17 cellular contexts compared by ENCODE assay signal in genomic region chr5:16994576-16994975, GRCh38. TPM values are rescaled to one million over a fixed set of nuclear protein-coding genes. Genes with fewer than 3 reads are reported as not detected.
DNase-seq lines count a peak whose midpoint lies in the region; ATAC-seq and TF ChIP-seq lines count a peak whose summit lies in the region.
"Had no signal": no experiment of that assay in that cellular context is flagged by ENCODE, and none has a peak within 500 bp of the region (broad histone marks: within the 10 kb centered on the region; RNA-seq: fewer than 3 reads in every experiment).

No MANE protein-coding gene starts in this region.

- peaks cover 10% of the 10 kb centered on the region for H3K27me3 Mint-ChIP-seq in neural progenitor cell (ENCODE audit: insufficient read depth, low read depth)
- H3K27me3 Mint-ChIP-seq: activated naive CD4-positive, alpha-beta T cell treated with anti-CD3 and anti-CD28 coated beads, Interleukin-2, amount 10 ng/mL, durations not matched to agents 7 days and 5 days had no signal

- POLR2A ChIA-PET in Panc1 (lab: Charles Lee): no interaction called here

- CTCF ChIA-PET in Panc1 (lab: Charles Lee): no interaction called here

- no peak overlapping the region for H3K9ac ChIP-seq in fibroblast of lung (ENCODE audit: insufficient read depth, low read length)
- no peak overlapping the region for H3K9ac ChIP-seq in neural progenitor cell

- H2AFZ ChIP-seq in fibroblast of lung (ENCODE audit: low read length) (peak overlapping the region; percentile 79), neural progenitor cell (replicated peaks) (no peak overlapping the region)

- in situ Hi-C loops in Panc1 (cut with HindIII; ENCODE audit: low pct_unique_long_range_greater_than_20kb, low sequenced_read_pairs): no loop called here

- intact Hi-C loops in Panc1 (cut with micrococcal nuclease; ENCODE audit: unreplicated experiment): loop anchor here (1.0 kb wide), 1 partner anchor 14 kb away; no protein-coding TSS in a partner anchor
- intact Hi-C loops in upper lobe of right lung (cut with DNase I): no loop called here

- H3K4me3 Mint-ChIP-seq in neural progenitor cell: peak overlapping the region; percentile 30
- H3K4me3 Mint-ChIP-seq: activated CD4-positive, alpha-beta T cell treated with anti-CD3 and anti-CD28 coated beads, Interleukin-2, amount 10 ng/mL, durations not matched to agents 24 days and 14 days; activated naive CD4-positive, alpha-beta T cell treated with anti-CD3 and anti-CD28 coated beads, Interleukin-2, amount 10 ng/mL, durations not matched to agents 7 days and 5 days; naive B cell had no signal

- ATAC-seq in Panc1 (peak; percentile 81), HG03135 (IDR thresholded peaks at IDR 0.05; ENCODE audit: unreplicated experiment) (no peak), HG02610 (IDR thresholded peaks at IDR 0.05; ENCODE audit: unreplicated experiment) (no peak), GM19463 (IDR thresholded peaks at IDR 0.05; ENCODE audit: unreplicated experiment) (no peak), upper lobe of right lung (no peak)

- H3K79me2 ChIP-seq in fibroblast of lung (ENCODE audit: control insufficient read depth, insufficient read depth, low read length) (no peaks in the 10 kb centered on the region), neural progenitor cell (ENCODE audit: low read depth) (no peaks in the 10 kb centered on the region)

- peaks cover 15% of the 10 kb centered on the region for H3K4me1 ChIP-seq in Panc1 (ENCODE audit: control insufficient read depth, insufficient read depth, low read length)
- H3K4me1 ChIP-seq in fibroblast of lung (ENCODE audit: control insufficient read depth, extremely low read depth, insufficient read depth, low read length): peaks cover 5% of the 10 kb centered on the region
- peaks cover 18% of the 10 kb centered on the region for H3K4me1 ChIP-seq in neural progenitor cell
- H3K4me1 ChIP-seq in upper lobe of right lung: peaks cover 9% of the 10 kb centered on the region
- H3K4me1 ChIP-seq: esophagus squamous epithelium had no signal

- no peak for TF ChIP-seq CTCF in Panc1 (IDR thresholded peaks at IDR 0.05)
- no peak for TF ChIP-seq CTCF in fibroblast of lung (conservative IDR thresholded peaks at IDR 0.05 in 1 of 2, IDR thresholded peaks at IDR 0.05 in 1 of 2; ENCODE audit: low read depth in 1 of 2, low read length in 2 of 2)
- TF ChIP-seq CTCF in neural progenitor cell (IDR thresholded peaks at IDR 0.05): no peak
- no peak for TF ChIP-seq CTCF in upper lobe of right lung (IDR thresholded peaks at IDR 0.05)

- H3K27me3 ChIP-seq in Panc1 (ENCODE audit: control insufficient read depth, insufficient read depth, low read length): no peaks in the 10 kb centered on the region
- H3K27me3 ChIP-seq in fibroblast of lung (ENCODE audit: control insufficient read depth, insufficient read depth, low read length): no peaks in the 10 kb centered on the region
- peaks cover 12% of the 10 kb centered on the region for H3K27me3 ChIP-seq in neural progenitor cell
- H3K27me3 ChIP-seq in upper lobe of right lung: no peaks in the 10 kb centered on the region
- H3K27me3 ChIP-seq: brain microvascular endothelial cell, esophagus squamous epithelium, stomach had no signal

- H3F3A ChIP-seq in neural progenitor cell (ENCODE audit: low read depth): peaks cover 19% of the 10 kb centered on the region

- no peaks in the 10 kb centered on the region for H3K36me3 Mint-ChIP-seq in neural progenitor cell
- H3K36me3 Mint-ChIP-seq: activated naive CD4-positive, alpha-beta T cell treated with anti-CD3 and anti-CD28 coated beads, Interleukin-2, amount 10 ng/mL, durations not matched to agents 7 days and 5 days; naive B cell had no signal

- peak overlapping the region; percentile 54; the same call in 1 of the 2 replicates for H3K27ac ChIP-seq in Panc1 (ENCODE audit: low read length)
- H3K27ac ChIP-seq in fibroblast of lung (ENCODE audit: insufficient read depth, low read length): no peak overlapping the region
- peak overlapping the region; percentile 42 for H3K27ac ChIP-seq in neural progenitor cell
- H3K27ac ChIP-seq in upper lobe of right lung: no peak overlapping the region
- H3K27ac ChIP-seq: esophagus squamous epithelium, stomach had no signal

- peaks cover 3% of the 10 kb centered on the region for H3K9me3 Mint-ChIP-seq in neural progenitor cell
- H3K9me3 Mint-ChIP-seq: activated CD4-positive, alpha-beta T cell treated with anti-CD3 and anti-CD28 coated beads, Interleukin-2, amount 10 ng/mL, durations not matched to agents 24 days and 14 days; activated naive CD4-positive, alpha-beta T cell treated with anti-CD3 and anti-CD28 coated beads, Interleukin-2, amount 10 ng/mL, durations not matched to agents 7 days and 5 days had no signal

- H3K36me3 ChIP-seq in Panc1 (ENCODE audit: control insufficient read depth, insufficient read depth, low read length): no peaks in the 10 kb centered on the region
- no peaks in the 10 kb centered on the region for H3K36me3 ChIP-seq in fibroblast of lung (ENCODE audit: control insufficient read depth, insufficient read depth, low read length)
- no peaks in the 10 kb centered on the region for H3K36me3 ChIP-seq in neural progenitor cell
- no peaks in the 10 kb centered on the region for H3K36me3 ChIP-seq in upper lobe of right lung
- H3K36me3 ChIP-seq: brain microvascular endothelial cell, esophagus squamous epithelium, stomach had no signal

- H3K4me3 ChIP-seq in Panc1 (ENCODE audit: low read depth in 2 of 2, low read length in 2 of 2) (no peak overlapping the region), fibroblast of lung (replicated peaks in 1 of 4; ENCODE audit: control extremely low read depth in 1 of 4, insufficient read depth in 1 of 4, low read depth in 3 of 4, low read length in 4 of 4) (no peak overlapping the region), neural progenitor cell (no peak overlapping the region), upper lobe of right lung (no peak overlapping the region)
- H3K4me3 ChIP-seq: esophagus squamous epithelium, stomach had no signal

- H4K20me1 ChIP-seq in fibroblast of lung (ENCODE audit: control insufficient read depth, extremely low read depth, insufficient read depth, low read length): no peaks in the 10 kb centered on the region
- no peaks in the 10 kb centered on the region for H4K20me1 ChIP-seq in neural progenitor cell (ENCODE audit: low read depth)

- BruUV-seq in Panc1 (replicated peaks; lab: Mats Ljungman, UMichigan): no TSS peak

- H3K9me3 ChIP-seq in Panc1 (ENCODE audit: control insufficient read depth, insufficient read depth, low read depth, low read length) (no peaks in the 10 kb centered on the region), fibroblast of lung (ENCODE audit: control insufficient read depth, insufficient read depth, low read depth, low read length) (no peaks in the 10 kb centered on the region), neural progenitor cell (ENCODE audit: low read depth) (no peaks in the 10 kb centered on the region), upper lobe of right lung (no peaks in the 10 kb centered on the region)
- H3K9me3 ChIP-seq: esophagus squamous epithelium, stomach had no signal

- H3K27ac Mint-ChIP-seq in neural progenitor cell: peak overlapping the region; percentile 1
- H3K27ac Mint-ChIP-seq: activated CD4-positive, alpha-beta T cell treated with anti-CD3 and anti-CD28 coated beads, Interleukin-2, amount 10 ng/mL, durations not matched to agents 24 days and 14 days; activated naive CD4-positive, alpha-beta T cell treated with anti-CD3 and anti-CD28 coated beads, Interleukin-2, amount 10 ng/mL, durations not matched to agents 7 days and 5 days; naive B cell had no signal

- DNase-seq in EL (peak; percentile 41), Panc1 (ENCODE audit: low read depth, low spot score) (no peak), fibroblast of lung (ENCODE audit: low read depth in 2 of 2) (no peak), neural progenitor cell (ENCODE audit: low spot score) (peak; percentile 84), upper lobe of right lung (no peak)
- DNase-seq: activated CD4-positive, alpha-beta T cell treated with anti-CD3 and anti-CD28 coated beads, Interleukin-2, amount 10 ng/mL, durations not matched to agents 24 days and 14 days; activated naive CD4-positive, alpha-beta T cell treated with anti-CD3 and anti-CD28 coated beads, Interleukin-2, amount 10 ng/mL, durations not matched to agents 7 days and 5 days; activated T-cell treated with anti-CD3 and anti-CD28 coated beads for 4 hours; brain microvascular endothelial cell; esophagus squamous epithelium; naive B cell; NCI-H1694; NCI-H510A; stomach had no signal

- H3K4me2 ChIP-seq in fibroblast of lung (ENCODE audit: extremely low read depth, insufficient read depth, low read length) (peak overlapping the region; percentile 8), neural progenitor cell (peak overlapping the region; percentile 11)

- peaks cover 16% of the 10 kb centered on the region for H3K4me1 Mint-ChIP-seq in neural progenitor cell
- H3K4me1 Mint-ChIP-seq: naive B cell had no signal

RNA-seq across cellular contexts. Expression of gene MYO10, which starts 58.5 kb away (rescaled TPM):
- total RNA-seq in Panc1 (2021; ENCODE audit: unreplicated experiment) (71.9 TPM), fibroblast of lung (82.2 and 95.5 TPM in 2 replicates), neural progenitor cell (ENCODE audit: low replicate concordance) (39.1 and 59.9 TPM in 2 replicates), upper lobe of right lung (67.0 TPM)
- 68.6 TPM for polyA plus RNA-seq in Panc1 (2012; ENCODE audit: insufficient read length)
- polyA plus RNA-seq in fibroblast of lung: 16.6 and 17.3 TPM in 2 replicates
- polyA plus RNA-seq in fibroblast of lung (2012): 39.0 and 48.3 TPM in 2 replicates
- polyA minus RNA-seq in fibroblast of lung (ENCODE audit: low replicate concordance): 88.4 and 89.4 TPM in 2 replicates

Comparison
In these comparisons a context has a peak if more than half of its experiments do, and no peak if none do; other contexts are left out.
1. DNase-seq: peak in EL (single experiment) and neural progenitor cell (single experiment); none in Panc1 (single experiment), fibroblast of lung (0 of 2) and upper lobe of right lung (single experiment).
2. H3K27ac ChIP-seq: peak in Panc1 (single experiment) and neural progenitor cell (single experiment); none in fibroblast of lung (single experiment) and upper lobe of right lung (single experiment).